In genomic region chr19:44305457-44305856, GRCh38 we compare ENCODE assay signal across 9 cellular contexts. TPM values are rescaled to one million over a fixed set of nuclear protein-coding genes. Genes with fewer than 3 reads are reported as not detected.
DNase-seq lines count a peak whose midpoint lies in the region; ATAC-seq and TF ChIP-seq lines count a peak whose summit lies in the region.
"Had no signal": no experiment of that assay in that cellular context is flagged by ENCODE, and none has a peak within 500 bp of the region (broad histone marks: within the 10 kb centered on the region; RNA-seq: fewer than 3 reads in every experiment).

No MANE protein-coding gene starts in this region.

- H3K4me3 ChIP-seq in adipocyte (ENCODE audit: low read length) (peak overlapping the region; percentile 90), liver (ENCODE audit: low read depth in 1 of 3, low read length in 3 of 3) (peak overlapping the region in 2 of 3 donors; percentile 94), subcutaneous abdominal adipose tissue (ENCODE audit: low read depth in 1 of 5, low read length in 5 of 5) (peak overlapping the region; percentile 77 to 96 (median 86))

- 89% methylated on average over 4 of the region's 4 CpGs for WGBS in liver

- H3K9me3 Mint-ChIP-seq in activated T-cell treated with anti-CD3 and anti-CD28 coated beads, Interleukin-2, amount 50 U/mL, for 4 hours: peaks cover 21% of the 10 kb centered on the region

- H3K36me3 Mint-ChIP-seq in activated T-cell treated with anti-CD3 and anti-CD28 coated beads, Interleukin-2, amount 50 U/mL, for 4 hours (ENCODE audit: insufficient read depth): peaks cover 13% of the 10 kb centered on the region

- H3K4me1 Mint-ChIP-seq in activated T-cell treated with anti-CD3 and anti-CD28 coated beads, Interleukin-2, amount 50 U/mL, for 4 hours (ENCODE audit: low read depth): peaks cover 18% of the 10 kb centered on the region

- H3K9me3 ChIP-seq in adipocyte (ENCODE audit: control insufficient read depth, low read length) (no peaks in the 10 kb centered on the region), liver (ENCODE audit: control insufficient read depth in 4 of 4, low read length in 3 of 4) (peaks cover 10 to 29% (median 16%) of the 10 kb centered on the region in 4 donors), subcutaneous abdominal adipose tissue (ENCODE audit: control insufficient read depth in 5 of 5, low read length in 5 of 5) (peaks cover 0 to 36% (median 26%) of the 10 kb centered on the region in 5 donors)

- H3K4me3 Mint-ChIP-seq in activated T-cell treated with anti-CD3 and anti-CD28 coated beads, Interleukin-2, amount 50 U/mL, for 4 hours: peak overlapping the region; percentile 87

- H3K27me3 ChIP-seq in adipocyte (replicated peaks; ENCODE audit: control insufficient read depth, insufficient read depth, low read length) (no peaks in the 10 kb centered on the region), liver (ENCODE audit: control insufficient read depth in 4 of 4, insufficient read depth in 4 of 4, low read length in 3 of 4) (no peaks in the 10 kb centered on the region), subcutaneous abdominal adipose tissue (ENCODE audit: control insufficient read depth in 5 of 5, insufficient read depth in 4 of 5, low read length in 5 of 5) (no peaks in the 10 kb centered on the region)
- H3K27me3 ChIP-seq: foreskin keratinocyte had no signal

- H3K9ac ChIP-seq in adipocyte (ENCODE audit: low read length) (peak overlapping the region; percentile 50), liver (ENCODE audit: low read depth in 1 of 2, low read length in 2 of 2) (no peak overlapping the region), subcutaneous abdominal adipose tissue (ENCODE audit: low read length in 5 of 5) (no peak overlapping the region)

- H3K36me3 ChIP-seq in adipocyte (ENCODE audit: control insufficient read depth, insufficient read depth, low read length, severe bottlenecking): peaks cover 5% of the 10 kb centered on the region
- peaks cover 4 to 11% (median 7%) of the 10 kb centered on the region in 4 donors for H3K36me3 ChIP-seq in liver (ENCODE audit: control insufficient read depth in 4 of 4, insufficient read depth in 3 of 4, low read depth in 1 of 4, low read length in 3 of 4)
- H3K36me3 ChIP-seq in subcutaneous abdominal adipose tissue (ENCODE audit: control insufficient read depth in 5 of 5, insufficient read depth in 5 of 5, low read length in 5 of 5): peaks cover 4 to 13% (median 11%) of the 10 kb centered on the region in 5 donors

- no peak for DNase-seq in activated T-cell treated with anti-CD3 and anti-CD28 coated beads, Interleukin-2, amount 50 U/mL, for 4 hours
- DNase-seq in activated T-cell treated with anti-CD3 and anti-CD28 coated beads, Interleukin-2, amount 50 U/mL, for 1 hour: no peak
- DNase-seq in adipocyte (ENCODE audit: low read depth) (no peak), D341Med (ENCODE audit: low spot score) (no peak), NOMO-1 treated with DMSO at 0.1 percent for 48 hours (lab: John Stamatoyannopoulos, UW; ENCODE audit: unreplicated experiment) (no peak), HUDEP-2 (lab: John Stamatoyannopoulos, UW; ENCODE audit: unreplicated experiment in 76 of 76) (no peak)

- peaks cover 8% of the 10 kb centered on the region for H3K27me3 Mint-ChIP-seq in activated T-cell treated with anti-CD3 and anti-CD28 coated beads, Interleukin-2, amount 50 U/mL, for 4 hours (ENCODE audit: low read depth)

- H3K27ac ChIP-seq in liver (ENCODE audit: low read depth in 1 of 2, low read length in 2 of 2) (no peak overlapping the region), subcutaneous abdominal adipose tissue (ENCODE audit: low read depth, low read length) (no peak overlapping the region)
- H3K27ac ChIP-seq: foreskin keratinocyte had no signal

- TF ChIP-seq RAD21 in liver (IDR thresholded peaks at IDR 0.05): no peak

- H3K4me1 ChIP-seq in adipocyte (ENCODE audit: control insufficient read depth, insufficient read depth, low read length) (peaks cover 8% of the 10 kb centered on the region), liver (ENCODE audit: control insufficient read depth in 4 of 4, insufficient read depth in 4 of 4, low read length in 3 of 4) (peaks cover 3 to 14% (median 9%) of the 10 kb centered on the region in 4 donors), subcutaneous abdominal adipose tissue (ENCODE audit: control insufficient read depth in 5 of 5, insufficient read depth in 5 of 5, low read length in 5 of 5) (peaks cover 2 to 17% (median 12%) of the 10 kb centered on the region in 5 donors)

- TF ChIP-seq CTCF in liver (IDR thresholded peaks at IDR 0.05; ENCODE audit: low read depth, low read length, missing input control): no peak

- ATAC-seq in activated T-cell treated with anti-CD3 and anti-CD28 coated beads, Interleukin-2, amount 50 U/mL, for 4 hours: no peak

TF ChIP-seq in liver, 16 proteins besides CTCF, POLR2A, EP300 and RAD21:
- TF ChIP-seq ATF3 (IDR thresholded peaks at IDR 0.05): no peak
- no peak for TF ChIP-seq ZBTB33 (IDR thresholded peaks at IDR 0.05)
- TF ChIP-seq HNF4A (conservative IDR thresholded peaks at IDR 0.05): no peak
- no peak for TF ChIP-seq FOXA1 (IDR thresholded peaks at IDR 0.05)

RNA-seq across cellular contexts. Expression of gene ZNF235, which starts 0.6 kb away (rescaled TPM):
- 1 to 10 TPM in 2 of 3 donors, under 1 TPM in 1; 0.99 to 2.4 (median 1.6) TPM for total RNA-seq in activated T-cell treated with anti-CD3 and anti-CD28 coated beads, Interleukin-2, amount 50 U/mL, for 4 hours
- total RNA-seq in liver: 1 to 10 TPM; 2.6 to 5.3 TPM
- 1 to 10 TPM in 1 of 2 donors, under 1 TPM in 1; 0.96 to 1.7 TPM for polyA plus RNA-seq in liver

RNA-seq across cellular contexts. Expression of gene ZNF233, which starts 45.8 kb away (rescaled TPM):
- total RNA-seq in activated T-cell treated with anti-CD3 and anti-CD28 coated beads, Interleukin-2, amount 50 U/mL, for 4 hours: not detected
- 1 to 10 TPM in 1 of 2 donors, under 1 TPM in 1; 0.17 to 1.6 TPM for total RNA-seq in liver
- under 1 TPM in 1 of 2 donors, not detected in 1; 0.94 TPM for polyA plus RNA-seq in liver

RNA-seq across cellular contexts. Expression of gene ZNF112, which starts 51.0 kb away (rescaled TPM):
- total RNA-seq in activated T-cell treated with anti-CD3 and anti-CD28 coated beads, Interleukin-2, amount 50 U/mL, for 4 hours: under 1 TPM in 1 of 3 donors, not detected in 2; 0.53 TPM
- 1 to 10 TPM; 1.8 to 2.0 TPM for total RNA-seq in liver
- polyA plus RNA-seq in liver: 1 to 10 TPM in 1 of 2 donors, under 1 TPM in 1; 0.47 to 1.5 TPM
